Comparison of ENCODE assay signal across 19 cellular contexts in the genomic region with DNA sequence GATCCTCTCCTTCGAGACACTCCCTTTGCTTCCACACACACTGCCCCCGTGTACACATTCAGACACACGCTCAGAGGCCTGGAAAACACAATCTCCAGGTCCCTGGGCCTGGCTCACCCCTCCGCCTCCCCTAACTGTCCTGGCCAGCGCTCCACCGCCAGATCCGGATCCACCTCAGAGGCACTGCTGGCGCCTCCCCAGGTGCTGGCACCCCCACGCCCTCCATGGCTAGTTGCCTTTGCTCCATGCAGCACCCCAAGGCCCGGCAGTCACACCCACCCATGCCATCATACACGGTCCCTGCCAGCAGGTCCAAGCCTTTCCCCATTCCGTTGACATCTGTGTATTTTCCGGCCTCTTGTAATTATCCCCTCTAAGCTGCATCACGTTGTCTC. TPM values are rescaled to one million over a fixed set of nuclear protein-coding genes. Genes with fewer than 3 reads are reported as not detected.
A peak's percentile ranks its signal among the peaks of the same experiment; 100 is the strongest.
DNase-seq lines count a peak whose midpoint lies in the region; ATAC-seq, FAIRE-seq and TF ChIP-seq lines count a peak whose summit lies in the region.
"Had no signal": no experiment of that assay in that cellular context is flagged by ENCODE, and none has a peak within 500 bp of the region (broad histone marks: within the 10 kb centered on the region; RNA-seq: fewer than 3 reads in every experiment).

No MANE protein-coding gene starts in this region.

- H3K9ac ChIP-seq in IMR-90 (ENCODE audit: low read depth, low read length) (no peak overlapping the region), H1 (replicated peaks in 1 of 4; ENCODE audit: extremely low read depth in 1 of 4, low read depth in 3 of 4, low read length in 3 of 4) (no peak overlapping the region; a peak in 3 of 7 replicates), smooth muscle cell (ENCODE audit: low read depth) (peak overlapping the region; percentile 1)

- H3K56ac ChIP-seq in IMR-90 (ENCODE audit: extremely low read depth, insufficient read depth, low read length) (no peak overlapping the region), H1 (replicated peaks; ENCODE audit: insufficient read length, low read depth, low read length) (no peak overlapping the region)

- H2BK20ac ChIP-seq in IMR-90 (ENCODE audit: low read depth, low read length) (no peak overlapping the region), H1 (ENCODE audit: low read length) (0 out of 2 replicates have a peak overlapping the region, but pooled peaks have one; percentile 72)

- H2BK120ac ChIP-seq in IMR-90 (ENCODE audit: low read depth, low read length) (no peak overlapping the region), H1 (replicated peaks; ENCODE audit: low read depth, low read length) (no peak overlapping the region)

- H3K79me2 ChIP-seq in H1 (ENCODE audit: control insufficient read depth in 1 of 2, insufficient read depth in 2 of 2, low read length in 2 of 2) = peaks cover 0 to 10% of the 10 kb centered on the region in 2 experiments; a peak in 1 of 4 replicates
- H3K79me2 ChIP-seq in smooth muscle cell (ENCODE audit: low read depth) = no peaks in the 10 kb centered on the region

- intact Hi-C loops in IMR-90 (cut with micrococcal nuclease) = no loop called here
- intact Hi-C loops in lower leg skin (cut with DNase I; ENCODE audit: low total_unique reads) = no loop called here
- intact Hi-C loops in sciatic nerve (cut with DNase I) = no loop called here

- H3F3A ChIP-seq in smooth muscle cell (ENCODE audit: low read depth) = no peaks in the 10 kb centered on the region

- H2BK5ac ChIP-seq in IMR-90 (ENCODE audit: low read depth, low read length, poor library complexity, severe bottlenecking) (no peak overlapping the region), H1 (ENCODE audit: low read depth, low read length) (peak overlapping the region; percentile 56; the same call in 1 of the 2 replicates)

- in situ Hi-C loops in IMR-90 (cut with MboI; ENCODE audit: low sequenced_read_pairs) = no loop called here

- no peak overlapping the region for H4K5ac ChIP-seq in IMR-90 (ENCODE audit: low read depth, low read length)
- H4K5ac ChIP-seq in H1 (ENCODE audit: insufficient read length, low read depth, low read length) = no peak overlapping the region

- H3K18ac ChIP-seq in IMR-90 (ENCODE audit: low read depth, low read length) (no peak overlapping the region), H1 (ENCODE audit: extremely low read depth, low read length) (0 out of 2 replicates have a peak overlapping the region, but pooled peaks have one; percentile 81)

- H3K9me1 ChIP-seq in IMR-90 (ENCODE audit: insufficient read depth, low read length) = no peaks in the 10 kb centered on the region; the same call in 1 of the 2 replicates

- H3K14ac ChIP-seq in IMR-90 (replicated peaks; ENCODE audit: low read depth, low read length) (no peak overlapping the region), H1 (ENCODE audit: insufficient read length) (no peak overlapping the region)

- H4K91ac ChIP-seq in IMR-90 (ENCODE audit: insufficient read depth, low read depth, low read length) = no peak overlapping the region
- H4K91ac ChIP-seq in H1 (replicated peaks; ENCODE audit: insufficient read length, low read length) = no peak overlapping the region

- TF ChIP-seq EP300 in H1 (IDR thresholded peaks at IDR 0.05; ENCODE audit: borderline replicate concordance in 1 of 2, low read depth in 2 of 2, low read length in 2 of 2) = no peak

- H2BK15ac ChIP-seq in IMR-90 (ENCODE audit: low read depth, low read length) (no peak overlapping the region), H1 (ENCODE audit: low read length) (0 out of 2 replicates have a peak overlapping the region, but pooled peaks have one; percentile 72)

- H3K9me3 ChIP-seq in IMR-90 (ENCODE audit: control insufficient read depth, insufficient read depth, low read length) (no peaks in the 10 kb centered on the region), H1 (ENCODE audit: insufficient read depth in 2 of 2, low read depth in 1 of 2, low read length in 1 of 2) (no peaks in the 10 kb centered on the region), smooth muscle cell (replicated peaks; ENCODE audit: low read depth) (no peaks in the 10 kb centered on the region)
- H3K9me3 ChIP-seq: ovary, tibial artery had no signal

- H3K4me1 ChIP-seq in IMR-90 (ENCODE audit: control insufficient read depth, insufficient read depth, low read length) (peaks cover 2% of the 10 kb centered on the region; the same call in 1 of the 2 replicates), H1 (replicated peaks in 1 of 4; ENCODE audit: control insufficient read depth in 3 of 4, insufficient read depth in 4 of 4, low read length in 3 of 4) (peaks cover 9 to 33% (median 27%) of the 10 kb centered on the region in 4 experiments), smooth muscle cell (ENCODE audit: low read depth) (peaks cover 10% of the 10 kb centered on the region)
- H3K4me1 ChIP-seq: tibial artery had no signal

- H3K4me2 ChIP-seq in IMR-90 (ENCODE audit: low read depth, low read length) = no peak overlapping the region
- H3K4me2 ChIP-seq in H1 (ENCODE audit: insufficient read depth in 1 of 2, low read depth in 2 of 2, low read length in 2 of 2) = peak overlapping the region; percentile 34 to 55
- peak overlapping the region; percentile 40 for H3K4me2 ChIP-seq in smooth muscle cell

- no peak overlapping the region for H4K8ac ChIP-seq in IMR-90 (ENCODE audit: low read depth in 2 of 2, low read length in 2 of 2)
- no peak overlapping the region; the same call in 1 of the 2 replicates for H4K8ac ChIP-seq in H1 (ENCODE audit: extremely low read depth, insufficient read depth, low read length)

- H3K27me3 ChIP-seq in IMR-90 (ENCODE audit: control insufficient read depth, insufficient read depth, low read length) (peaks cover 28% of the 10 kb centered on the region; the same call in 1 of the 2 replicates), H1 (replicated peaks in 1 of 4; ENCODE audit: control insufficient read depth in 3 of 4, extremely low read depth in 1 of 4, insufficient read depth in 3 of 4, low read length in 3 of 4) (no peaks in the 10 kb centered on the region), smooth muscle cell (ENCODE audit: low read depth) (no peaks in the 10 kb centered on the region)
- H3K27me3 ChIP-seq: ovary had no signal

- ATAC-seq in IMR-90 (ENCODE audit: low read depth) (no peak), HG02938 (IDR thresholded peaks at IDR 0.05; ENCODE audit: unreplicated experiment) (no peak), GM18519 (IDR thresholded peaks at IDR 0.05; ENCODE audit: low FRiP score, unreplicated experiment) (no peak), sciatic nerve (no peak)
- ATAC-seq: stimulated activated memory B cell treated with anti-CD40 and anti-IgM and Interleukin-4, amounts not matched to agents 10 μg/mL and 1 μg/mL and 100 μg/mL, for 72 hours had no signal

- no peak overlapping the region for H3K23ac ChIP-seq in IMR-90 (ENCODE audit: low read depth, low read length)
- no peak overlapping the region for H3K23ac ChIP-seq in H1 (ENCODE audit: insufficient read length)

- POLR2A ChIA-PET in IMR-90 (lab: Charles Lee; ENCODE audit: unreplicated experiment) = no interaction called here
- POLR2A ChIA-PET in H1 (lab: Charles Lee; ENCODE audit: partially characterized antibody) = interaction anchor here (0.9 to 2.0 kb wide), 3 partner anchors 9 to 126 kb away, joined by 3 to 5 read pairs (median 4); no protein-coding TSS in a partner anchor

- H2AK9ac ChIP-seq in IMR-90 (replicated peaks; ENCODE audit: low read depth, low read length, poor library complexity) = peak overlapping the region; percentile 13

- 75% methylated on average over 11 of the region's 14 CpGs; no CpG with 5 or more reads in 1 of the 2 experiments for WGBS in IMR-90 (ENCODE audit: extremely low coverage in 2 of 2, insufficient read length in 1 of 2), 2 experiments
- WGBS in H1 (ENCODE audit: extremely low coverage in 1 of 2, insufficient coverage in 1 of 2, insufficient read length in 1 of 2, insufficient replicate concordance in 2 of 2, low coverage in 1 of 2, low lambda C conversion rate in 2 of 2, missing lambda C conversion rate in 1 of 2), 2 experiments = 88% methylated on average over 14 of the region's 14 CpGs; no CpG with 5 or more reads in 1 of the 2 experiments
- 56 to 78% methylated on average over 14 of the region's 14 CpGs for WGBS in lower leg skin, 2 donors
- WGBS in smooth muscle cell (ENCODE audit: low lambda C conversion rate) = 88% methylated on average over 14 of the region's 14 CpGs

- H3K27ac ChIP-seq in IMR-90 (ENCODE audit: insufficient read depth, low read length) (no peak overlapping the region), H1 (ENCODE audit: low read depth, low read length) (no peak overlapping the region), smooth muscle cell (ENCODE audit: low read depth) (no peak overlapping the region)
- H3K27ac ChIP-seq: ovary, tibial artery had no signal

- H3K79me1 ChIP-seq in IMR-90 (ENCODE audit: low read depth in 1 of 2, low read length in 2 of 2) (no peaks in the 10 kb centered on the region), H1 (ENCODE audit: low read depth, low read length) (peaks cover 13% of the 10 kb centered on the region)

- no TSS peak for BruUV-seq in IMR-90 (replicated peaks; lab: Mats Ljungman, UMichigan)

- H3K4ac ChIP-seq in IMR-90 (ENCODE audit: low read depth, low read length) (no peak overlapping the region), H1 (replicated peaks; ENCODE audit: insufficient read length, low read depth, low read length) (no peak overlapping the region)

- TF ChIP-seq RAD21 in IMR-90 (IDR thresholded peaks at IDR 0.05; ENCODE audit: low read length) (no peak), H1 (IDR thresholded peaks at IDR 0.05 in 1 of 2, conservative IDR thresholded peaks at IDR 0.05 in 1 of 2; ENCODE audit: low read depth in 2 of 2, low read length in 2 of 2) (no peak)

- H3K36me3 ChIP-seq in IMR-90 (ENCODE audit: control insufficient read depth, insufficient read depth, low read length) (no peaks in the 10 kb centered on the region), H1 (ENCODE audit: control insufficient read depth in 2 of 4, insufficient read depth in 4 of 4, low read length in 3 of 4) (peaks cover 10 to 35% (median 30%) of the 10 kb centered on the region in 4 experiments), smooth muscle cell (ENCODE audit: low read depth) (no peaks in the 10 kb centered on the region)
- H3K36me3 ChIP-seq: ovary, tibial artery had no signal

- TF ChIP-seq POLR2A in IMR-90 (IDR thresholded peaks at IDR 0.05; ENCODE audit: low read depth, low read length) = no peak
- TF ChIP-seq POLR2A in H1 (IDR thresholded peaks at IDR 0.05; ENCODE audit: control extremely low read depth in 1 of 2, low read depth in 2 of 2, low read length in 2 of 2) = no peak
- no peak for TF ChIP-seq POLR2A in lower leg skin (IDR thresholded peaks at IDR 0.05)

- no peak for TF ChIP-seq CTCF in IMR-90 (conservative IDR thresholded peaks at IDR 0.05; ENCODE audit: low read depth, low read length)
- TF ChIP-seq CTCF in H1 (IDR thresholded peaks at IDR 0.05; ENCODE audit: control extremely low read depth in 1 of 3, insufficient read depth in 1 of 3, low read depth in 1 of 3, low read length in 3 of 3) = no peak
- TF ChIP-seq CTCF in lower leg skin (IDR thresholded peaks at IDR 0.05) = no peak
- TF ChIP-seq CTCF in smooth muscle cell (IDR thresholded peaks at IDR 0.05; ENCODE audit: borderline replicate concordance, insufficient read depth, poor library complexity, severe bottlenecking) = no peak

- FAIRE-seq in H1 (lab: Jason Lieb, UNC) = no peak
- FAIRE-seq: H54 had no signal

- CTCF ChIA-PET in IMR-90 (lab: Yijun Ruan, JAX) = no interaction called here
- CTCF ChIA-PET in H1 (lab: Charles Lee; ENCODE audit: partially characterized antibody) = interaction anchor here (0.7 to 1.2 kb wide), 4 partner anchors 36 to 300 kb away, joined by 3 to 7 read pairs (median 3); no protein-coding TSS in a partner anchor

- dilution Hi-C loops in IMR-90 (cut with HindIII; ENCODE audit: low sequenced_read_pairs, unreplicated experiment) = no loop called here

- H3K4me3 ChIP-seq in IMR-90 (ENCODE audit: insufficient read depth, low read depth, low read length) = no peak overlapping the region
- H3K4me3 ChIP-seq in H1 (ENCODE audit: extremely low read depth in 1 of 4, insufficient read depth in 2 of 4, low read depth in 3 of 4, low read length in 4 of 4) = peak overlapping the region in 3 of 4 experiments; percentile 3 to 34 (median 10); a peak in 2 of 8 replicates
- H3K4me3 ChIP-seq in lower leg skin (ENCODE audit: low read depth, poor library complexity, severe bottlenecking) = peak overlapping the region; percentile 9
- H3K4me3 ChIP-seq in smooth muscle cell = peak overlapping the region; percentile 31
- H3K4me3 ChIP-seq: ovary, tibial artery had no signal

- H3K23me2 ChIP-seq in H1 (ENCODE audit: low read depth, low read length) = no peaks in the 10 kb centered on the region

- H2AK5ac ChIP-seq in IMR-90 (ENCODE audit: low read depth, low read length) (no peak overlapping the region), H1 (ENCODE audit: low read depth, low read length) (no peak overlapping the region)

- 0 out of 2 replicates have a peak overlapping the region, but pooled peaks have one; percentile 17 for H2BK12ac ChIP-seq in H1 (ENCODE audit: low read depth, low read length)

- no peaks in the 10 kb centered on the region for H4K20me1 ChIP-seq in IMR-90 (ENCODE audit: insufficient read depth, low read length)
- H4K20me1 ChIP-seq in H1 (replicated peaks in 1 of 2; ENCODE audit: control insufficient read depth in 1 of 2, insufficient read depth in 2 of 2, low read length in 2 of 2) = no peaks in the 10 kb centered on the region
- H4K20me1 ChIP-seq in smooth muscle cell (ENCODE audit: low read depth) = no peaks in the 10 kb centered on the region

- no peak overlapping the region for H2AFZ ChIP-seq in IMR-90 (replicated peaks; ENCODE audit: low read length, poor library complexity)
- H2AFZ ChIP-seq in H1 (ENCODE audit: low read length) = no peak overlapping the region
- H2AFZ ChIP-seq in smooth muscle cell (ENCODE audit: low read depth) = no peak overlapping the region

- no peak for DNase-seq in IMR-90
- DNase-seq in H1 (ENCODE audit: low read depth in 1 of 2, low spot score in 2 of 2) = no peak
- no peak for DNase-seq in lower leg skin (ENCODE audit: low spot score in 2 of 2)
- DNase-seq in smooth muscle cell (lab: John Stamatoyannopoulos, UW; ENCODE audit: unreplicated experiment) = no peak
- no peak for DNase-seq in activated naive CD4-positive, alpha-beta T cell treated with Interleukin-2 at 50 U/mL for 16 hours
- DNase-seq in sciatic nerve (ENCODE audit: low spot score) = no peak
- DNase-seq: activated CD4-positive, alpha-beta T cell treated with anti-CD3 and anti-CD28 coated beads, Interleukin-2, amount 50 U/mL, for 1 hour; aorta; CD4-positive, alpha-beta T cell; DND-41; foreskin fibroblast; NCI-H187 treated with DMSO at 0.1 percent for 48 hours; NCI-H446 treated with DMSO at 0.1 percent for 48 hours; ovary; tibial artery had no signal

RNA-seq across cellular contexts. Expression of gene SPTBN2, which starts 11.1 kb away (rescaled TPM):
- 0.18 and 0.56 TPM in 2 replicates for total RNA-seq in IMR-90 (2012; rRNA removed)
- 0.41 and 0.57 TPM in 2 replicates for polyA plus RNA-seq in IMR-90 (2012; rRNA removed)
- polyA plus RNA-seq in IMR-90 (2012; cell fraction: cytosol; rRNA removed) = 0.49 and 0.61 TPM in 2 replicates
- 1.4 and 2.6 TPM in 2 replicates for polyA plus RNA-seq in IMR-90 (2012; cell fraction: nucleus; rRNA removed; ENCODE audit: low replicate concordance)
- total RNA-seq in H1 (2021; fragmentation: NEBNext Ultra II Directional; extraction: Animal tissue kit (Norgen Biotek cat#: 25700)) = 69.0 and 71.4 TPM in 2 replicates
- polyA plus RNA-seq in H1 (2011; rRNA removed) = 19.1 and 25.9 TPM in 2 replicates
- 22.8 TPM for polyA plus RNA-seq in H1 (2011; cell fraction: cytosol; rRNA removed)
- polyA plus RNA-seq in H1 (2011; cell fraction: nucleus; rRNA removed) = 87.4 TPM
- 33.8 to 72.3 TPM (median 66.2 TPM) in 4 replicates for polyA plus RNA-seq in H1 (2012, experiment 1 of 2)
- polyA plus RNA-seq in H1 (2012, experiment 2 of 2) = 35.6 TPM
- polyA plus RNA-seq in H1 (2013, experiment 1 of 2) = 24.5 TPM
- 25.1 TPM for polyA plus RNA-seq in H1 (2013, experiment 2 of 2)
- 37.3 and 37.6 TPM in 2 replicates for polyA minus RNA-seq in H1 (2011; rRNA and poly(A)+ RNA removed)
- 28.1 TPM for polyA minus RNA-seq in H1 (2011; cell fraction: cytosol; rRNA and poly(A)+ RNA removed)
- polyA minus RNA-seq in H1 (2011; cell fraction: nucleus; rRNA and poly(A)+ RNA removed) = 34.3 TPM
- total RNA-seq in lower leg skin = 100 to 1,000 TPM; 435 to 663 (median 597) TPM
- total RNA-seq in smooth muscle cell = 15.6 and 20.9 TPM in 2 replicates
- 15.7 and 18.3 TPM in 2 replicates for polyA plus RNA-seq in smooth muscle cell
- 6.6 TPM for total RNA-seq in sciatic nerve
- total RNA-seq: CD4-positive, alpha-beta T cell had no signal

RNA-seq across cellular contexts. Expression of gene RBM4B, which starts 40.2 kb away (rescaled TPM):
- total RNA-seq in IMR-90 (2012; rRNA removed) (23.1 and 25.6 TPM in 2 replicates), lower leg skin (10 to 100 TPM in 2 of 4 donors, 1 to 10 TPM in 2; 8.6 to 18.0 (median 12.2) TPM), smooth muscle cell (17.0 and 17.6 TPM in 2 replicates), sciatic nerve (23.7 TPM)
- polyA plus RNA-seq in IMR-90 (2012; rRNA removed) (21.1 and 26.7 TPM in 2 replicates), H1 (2011; rRNA removed) (19.2 and 30.5 TPM in 2 replicates), smooth muscle cell (17.8 and 23.7 TPM in 2 replicates)
- 11.4 and 17.8 TPM in 2 replicates for polyA plus RNA-seq in IMR-90 (2012; cell fraction: cytosol; rRNA removed)
- 21.4 and 62.4 TPM in 2 replicates for polyA plus RNA-seq in IMR-90 (2012; cell fraction: nucleus; rRNA removed; ENCODE audit: low replicate concordance)
- 27.5 and 30.6 TPM in 2 replicates for total RNA-seq in H1 (2021; fragmentation: NEBNext Ultra II Directional; extraction: Animal tissue kit (Norgen Biotek cat#: 25700))
- 32.9 TPM for polyA plus RNA-seq in H1 (2011; cell fraction: cytosol; rRNA removed)
- 37.4 TPM for polyA plus RNA-seq in H1 (2011; cell fraction: nucleus; rRNA removed)
- polyA plus RNA-seq in H1 (2012, experiment 1 of 2) = 25.2 to 37.5 TPM (median 29.7 TPM) in 4 replicates
- polyA plus RNA-seq in H1 (2012, experiment 2 of 2) = 7.2 TPM
- polyA plus RNA-seq in H1 (2013, experiment 1 of 2) = 25.9 TPM
- polyA plus RNA-seq in H1 (2013, experiment 2 of 2) = 24.2 TPM
- 25.2 and 29.1 TPM in 2 replicates for polyA minus RNA-seq in H1 (2011; rRNA and poly(A)+ RNA removed)
- 11.6 TPM for polyA minus RNA-seq in H1 (2011; cell fraction: cytosol; rRNA and poly(A)+ RNA removed)
- polyA minus RNA-seq in H1 (2011; cell fraction: nucleus; rRNA and poly(A)+ RNA removed) = 24.8 TPM
